Comparison of ENCODE assay signal across 23 cellular contexts in the genomic region with DNA sequence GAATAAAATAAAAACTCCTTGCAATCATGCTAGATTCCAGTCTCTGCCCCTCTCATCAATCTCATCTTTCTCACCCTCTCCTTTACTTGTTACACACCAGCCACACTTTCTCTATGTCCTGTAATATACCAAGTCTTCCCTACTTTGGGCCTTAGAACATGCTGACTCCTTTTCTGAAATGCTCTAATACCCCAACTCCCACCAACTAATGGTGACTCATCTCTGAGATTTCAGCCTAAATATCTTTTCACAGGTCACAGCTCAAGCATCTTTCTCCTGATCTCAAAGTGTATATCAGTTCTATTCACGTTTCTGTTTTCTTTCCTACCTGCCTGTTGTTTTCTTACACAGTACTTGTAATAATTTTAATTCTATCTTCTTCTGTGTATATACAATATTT.
"Had no signal": no experiment of that assay in that cellular context is flagged by ENCODE, and none has a peak within 500 bp of the region (broad histone marks: within the 10 kb centered on the region; RNA-seq: fewer than 3 reads in every experiment).

No MANE protein-coding gene starts in this region.

- H3K9me3 ChIP-seq: lower lobe of right lung, neutrophil, pancreas, psoas muscle had no signal

- DNase-seq: activated CD4-positive, alpha-beta T cell treated with anti-CD3 and anti-CD28 coated beads for 1 hour; activated CD4-positive, alpha-beta T cell treated with anti-CD3 and anti-CD28 coated beads, Interleukin-2, amount 50 U/mL, for 1 hour; activated CD8-positive, alpha-beta T cell treated with anti-CD3 and anti-CD28 coated beads, Interleukin-2, amount 10 ng/mL, durations not matched to agents 7 days and 5 days; activated gamma-delta T cell; aorta; brain microvascular endothelial cell; caudate nucleus; dermis blood vessel endothelial cell; effector CD8-positive, alpha-beta T cell; foreskin melanocyte; hypothalamus; left colon; lower lobe of right lung; natural killer cell; pancreas; psoas muscle; right cardiac atrium; stimulated activated CD4-positive, alpha-beta T cell treated with anti-CD3 and anti-CD28 coated beads, Interleukin-1b, Interleukin-23, amount 100 ng/mL, for 48 hours; stimulated activated naive CD8-positive, alpha-beta T cell treated with anti-CD3 and anti-CD28 coated beads, Interleukin-15, amount 100 ng/mL, for 72 hours had no signal

- H3K4me1 ChIP-seq: lower lobe of right lung, pancreas, psoas muscle had no signal

- H3K36me3 ChIP-seq: brain microvascular endothelial cell, lower lobe of right lung, neutrophil, pancreas, tibial nerve had no signal

- ATAC-seq: activated CD8-positive, alpha-beta T cell treated with anti-CD3 and anti-CD28 coated beads, Interleukin-2, amount 10 ng/mL, durations not matched to agents 7 days and 5 days; left colon; lower lobe of right lung; natural killer cell; pancreas; psoas muscle; stimulated activated effector memory CD8-positive, alpha-beta T cell treated with anti-CD3 and anti-CD28 coated beads, Interleukin-12 subunit alpha, Interleukin-12 subunit beta, amount 100 ng/mL, for 72 hours; stimulated activated naive CD8-positive, alpha-beta T cell treated with anti-CD3 and anti-CD28 coated beads, Interleukin-15, amount 100 ng/mL, for 72 hours had no signal

- H3K27me3 ChIP-seq: brain microvascular endothelial cell, neutrophil, pancreas, tibial nerve had no signal

- H3K27ac ChIP-seq: brain microvascular endothelial cell, lower lobe of right lung, neutrophil, pancreas, psoas muscle, VCaP had no signal

- H3K4me3 ChIP-seq: lower lobe of right lung, pancreas, psoas muscle, tibial nerve had no signal
